In the genomic region with DNA sequence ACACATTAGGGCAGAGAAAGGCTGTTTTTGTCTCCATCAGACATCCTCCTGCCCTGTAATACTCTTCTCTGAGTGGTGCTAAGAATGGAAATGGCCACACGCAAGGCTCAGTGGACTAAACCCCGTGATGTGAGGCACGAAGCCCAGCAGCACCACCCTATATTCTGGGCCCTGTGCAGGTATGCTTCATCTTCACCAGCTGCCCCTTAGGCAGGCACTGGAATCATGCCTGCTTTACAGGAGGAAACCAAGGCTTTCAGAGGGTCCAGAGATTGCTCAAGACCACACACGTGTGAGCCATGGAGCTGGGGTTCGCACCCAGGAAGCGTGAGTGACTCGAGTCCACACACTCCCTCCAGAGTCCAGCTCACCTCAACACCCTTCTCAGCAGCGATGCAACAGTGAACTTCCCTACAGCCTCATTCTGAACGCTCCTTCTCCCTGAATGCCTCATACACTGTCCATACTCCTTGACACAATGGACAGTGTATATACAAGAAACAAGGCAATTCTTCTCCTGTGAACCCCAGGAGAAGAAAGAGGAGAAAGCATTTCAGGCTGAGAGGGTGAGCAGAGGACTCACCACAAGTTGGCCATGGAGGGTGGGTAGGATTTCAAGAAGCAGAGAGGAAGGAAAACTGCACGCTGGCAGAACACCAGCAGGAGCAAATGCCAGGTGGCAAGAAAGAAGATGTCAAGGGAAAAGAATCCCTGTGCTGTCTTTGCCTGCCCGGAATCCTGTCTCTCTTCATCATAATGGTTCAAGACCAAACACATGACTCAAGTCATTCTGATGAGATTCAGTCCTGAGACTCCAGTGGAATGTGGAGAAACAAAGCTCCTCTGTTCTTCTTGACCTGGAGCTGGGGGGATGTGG, we compare ENCODE assay signal across 13 cellular contexts. TPM values are rescaled to one million over a fixed set of nuclear protein-coding genes. Genes with fewer than 3 reads are reported as not detected.
A peak's percentile ranks its signal among the peaks of the same experiment; 100 is the strongest.
DNase-seq lines count a peak whose midpoint lies in the region; FAIRE-seq and TF ChIP-seq lines count a peak whose summit lies in the region.
"Had no signal": no experiment of that assay in that cellular context is flagged by ENCODE, and none has a peak within 500 bp of the region (broad histone marks: within the 10 kb centered on the region; RNA-seq: fewer than 3 reads in every experiment).

No MANE protein-coding gene starts in this region.

- intact Hi-C loops in prostate gland (cut with DNase I): no loop called here

- TF ChIP-seq CTCF in bronchial epithelial cell (IDR thresholded peaks at IDR 0.05; ENCODE audit: insufficient read depth, low read length, severe bottlenecking) (no peak), smooth muscle cell (IDR thresholded peaks at IDR 0.05; ENCODE audit: borderline replicate concordance, insufficient read depth, poor library complexity, severe bottlenecking) (no peak), prostate gland (IDR thresholded peaks at IDR 0.05) (no peak)

- H3K4me1 ChIP-seq in smooth muscle cell (ENCODE audit: low read depth): no peaks in the 10 kb centered on the region
- H3K4me1 ChIP-seq in prostate gland (replicated peaks): no peaks in the 10 kb centered on the region

- WGBS in smooth muscle cell (ENCODE audit: low lambda C conversion rate): 96% methylated on average over 11 of the region's 11 CpGs
- WGBS in prostate gland: 78% methylated on average over 11 of the region's 11 CpGs

- peaks cover 6% of the 10 kb centered on the region for H3F3A ChIP-seq in smooth muscle cell (ENCODE audit: low read depth)

- no peak overlapping the region for H3K27ac ChIP-seq in smooth muscle cell (ENCODE audit: low read depth)
- H3K27ac ChIP-seq in prostate gland: no peak overlapping the region

- H3K27me3 ChIP-seq in bronchial epithelial cell (ENCODE audit: control insufficient read depth, insufficient read depth, low read length) (no peaks in the 10 kb centered on the region), smooth muscle cell (ENCODE audit: low read depth) (no peaks in the 10 kb centered on the region), prostate gland (replicated peaks; ENCODE audit: insufficient read depth) (no peaks in the 10 kb centered on the region)

- H3K4me3 ChIP-seq in bronchial epithelial cell (ENCODE audit: low read depth, low read length) (no peak overlapping the region), smooth muscle cell (no peak overlapping the region), prostate gland (no peak overlapping the region)

- H3K9me3 ChIP-seq in smooth muscle cell (replicated peaks; ENCODE audit: low read depth) (no peaks in the 10 kb centered on the region), prostate gland (no peaks in the 10 kb centered on the region)

- H3K79me2 ChIP-seq in smooth muscle cell (ENCODE audit: low read depth): no peaks in the 10 kb centered on the region

- TF ChIP-seq POLR2A in prostate gland (IDR thresholded peaks at IDR 0.05): no peak

- H3K9ac ChIP-seq in smooth muscle cell (ENCODE audit: low read depth): no peak overlapping the region

- H3K36me3 ChIP-seq in bronchial epithelial cell (ENCODE audit: control insufficient read depth, insufficient read depth, low read length) (no peaks in the 10 kb centered on the region), smooth muscle cell (ENCODE audit: low read depth) (no peaks in the 10 kb centered on the region), prostate gland (no peaks in the 10 kb centered on the region)

- no peak for FAIRE-seq in bronchial epithelial cell (lab: Jason Lieb, UNC)
- FAIRE-seq: A204.1, kidney had no signal

- H4K20me1 ChIP-seq in smooth muscle cell (ENCODE audit: low read depth): no peaks in the 10 kb centered on the region

- DNase-seq in NCI-H2196 (lab: John Stamatoyannopoulos, UW; ENCODE audit: unreplicated experiment) (peak; percentile 11), NCI-H2196 treated with DMSO at 0.1 percent for 48 hours (lab: John Stamatoyannopoulos, UW; ENCODE audit: unreplicated experiment) (no peak), bronchial epithelial cell (ENCODE audit: low read depth) (peak; percentile 92), kidney tubule cell (ENCODE audit: low spot score) (peak; percentile 95), KG1 (lab: John Stamatoyannopoulos, UW) (no peak), smooth muscle cell (lab: John Stamatoyannopoulos, UW; ENCODE audit: unreplicated experiment) (no peak), prostate gland (ENCODE audit: low spot score) (no peak)
- no peak for DNase-seq in effector CD4-positive, alpha-beta T cell
- DNase-seq: DND-41; kidney; NCI-H748 treated with DMSO at 0.1 percent for 48 hours; stimulated activated naive CD8-positive, alpha-beta T cell treated with anti-CD3 and anti-CD28 coated beads, Interleukin-15, amount 100 ng/mL, for 72 hours had no signal

- no peak overlapping the region for H3K4me2 ChIP-seq in smooth muscle cell

- H2AFZ ChIP-seq in smooth muscle cell (ENCODE audit: low read depth): no peak overlapping the region

RNA-seq across cellular contexts. Expression of a gene that starts 39.1 kb away (rescaled TPM):
- total RNA-seq in bronchial epithelial cell (4.9 and 6.6 TPM in 2 replicates), smooth muscle cell (1.4 and 4.1 TPM in 2 replicates), prostate gland (10 to 100 TPM; 12.4 to 29.7 TPM)
- 0.57 and 1.9 TPM in 2 replicates for polyA plus RNA-seq in smooth muscle cell

Comparison
In these comparisons a context has a peak if more than half of its experiments do, and no peak if none do; other contexts are left out.
1. DNase-seq: peak in NCI-H2196 (single experiment), bronchial epithelial cell (single experiment) and kidney tubule cell (single experiment); none in NCI-H2196 treated with DMSO at 0.1 percent for 48 hours (single experiment), KG1 (single experiment), smooth muscle cell (single experiment), prostate gland (single experiment) and effector CD4-positive, alpha-beta T cell (single experiment).